In genomic region chr7:113118074-113118959, GRCh38 we compare ENCODE assay signal across 8 cellular contexts. TPM values are rescaled to one million over a fixed set of nuclear protein-coding genes. Genes with fewer than 3 reads are reported as not detected.
DNase-seq lines count a peak whose midpoint lies in the region; ATAC-seq, FAIRE-seq and TF ChIP-seq lines count a peak whose summit lies in the region.

SMIM30 (minus strand) TSS chr7:113118554; CDS start chr7:113117578, 976 bp downstream.

- H3K4me3 ChIP-seq in BLaER1 = peak within 1 kb of the TSS; percentile 71
- H3K4me3 ChIP-seq in HepG2 (replicated peaks in 1 of 3; ENCODE audit: insufficient read depth in 1 of 3, low read depth in 2 of 3, low read length in 3 of 3) = peak within 1 kb of the TSS; percentile 73 to 82 (median 75)

- H3K27me3 ChIP-seq in BLaER1 (no peaks in the 10 kb centered on the region), HepG2 (ENCODE audit: control insufficient read depth in 1 of 2, insufficient read depth in 2 of 2, low read length in 2 of 2) (no peaks in the 10 kb centered on the region; a peak in 1 of 5 replicates)

- peak; percentile 52 to 78 for TF ChIP-seq POLR2A in HepG2 (IDR thresholded peaks at IDR 0.05; ENCODE audit: insufficient read depth in 1 of 2, low read depth in 2 of 2, low read length in 2 of 2)

- H2AFZ ChIP-seq in HepG2 (ENCODE audit: low read length) = peak within 1 kb of the TSS; percentile 79

- no peak for TF ChIP-seq RAD21 in HepG2 (CRISPR knock-in tag; IDR thresholded peaks at IDR 0.05)

- DNase-seq in NCI-H748 (lab: John Stamatoyannopoulos, UW; ENCODE audit: unreplicated experiment) (peak; percentile 95), dermis blood vessel endothelial cell (peak; percentile 95), HepG2 (ENCODE audit: low spot score) (peak; percentile 80)
- peak; percentile 88 for DNase-seq in activated CD4-positive, alpha-beta T cell treated with anti-CD3 and anti-CD28 coated beads, Interleukin-2, amount 50 U/mL, for 1 hour
- peak; percentile 86 for DNase-seq in stimulated activated CD4-positive, alpha-beta T cell treated with anti-CD3 and anti-CD28 coated beads, Interleukin-4, amount 100 ng/mL, for 1 hour

- intact Hi-C loops in HepG2 (cut with micrococcal nuclease; ENCODE audit: unreplicated experiment) = loop anchor here (10.0 kb wide), 2 partner anchors 184 to 564 kb away; a partner anchor contains a TSS

- H3K4me2 ChIP-seq in BLaER1 = peak within 1 kb of the TSS; percentile 65
- H3K4me2 ChIP-seq in HepG2 (ENCODE audit: low read depth, low read length) = peak within 1 kb of the TSS; percentile 78

- 3% methylated on average over 35 of the region's 35 CpGs for WGBS in HepG2 (ENCODE audit: low lambda C conversion rate)

- H4K20me1 ChIP-seq in BLaER1 = no peaks in the 10 kb centered on the region
- no peaks in the 10 kb centered on the region for H4K20me1 ChIP-seq in HepG2 (ENCODE audit: insufficient read depth, low read length)

- peak; percentile 14; the same call in 1 of the 2 replicates for TF ChIP-seq CTCF in HepG2 (CRISPR knock-in tag; IDR thresholded peaks at IDR 0.05)

- POLR2A ChIA-PET in HepG2 (lab: Yijun Ruan, JAX) = interaction anchor here (0.6 kb wide), 1 partner anchor 529 kb away, joined by 3 read pairs; no protein-coding TSS in a partner anchor

- H3K4me1 ChIP-seq in BLaER1 (peaks cover 8% of the 10 kb centered on the region), HepG2 (ENCODE audit: insufficient read depth, low read length) (peaks cover 15% of the 10 kb centered on the region)

- TSS peak; percentile 84 for BruUV-seq in HepG2 (replicated peaks; lab: Mats Ljungman, UMichigan)

- H3K36me3 ChIP-seq in BLaER1 (0 out of 2 replicates have a peak, but pooled peaks cover 5% of the 10 kb centered on the region), HepG2 (replicated peaks in 1 of 2; ENCODE audit: control insufficient read depth in 1 of 2, insufficient read depth in 2 of 2, low read length in 2 of 2) (no peaks in the 10 kb centered on the region)

- ATAC-seq in GM19328 (IDR thresholded peaks at IDR 0.05; ENCODE audit: unreplicated experiment) (peak; percentile 98), HG03520 (IDR thresholded peaks at IDR 0.05; ENCODE audit: unreplicated experiment) (peak; percentile 99), HepG2 (peak; percentile 100)

- no peak for TF ChIP-seq EP300 in HepG2 (IDR thresholded peaks at IDR 0.05; ENCODE audit: low read depth in 2 of 2, low read length in 2 of 2)
- TF ChIP-seq EP300 in HepG2 (CRISPR knock-in tag; IDR thresholded peaks at IDR 0.05; ENCODE audit: borderline replicate concordance) = no peak

- no peaks in the 10 kb centered on the region for H3K79me2 ChIP-seq in HepG2 (ENCODE audit: insufficient read depth, low read length)

- H3K27ac ChIP-seq in BLaER1 (peak within 1 kb of the TSS; percentile 55), HepG2 (ENCODE audit: extremely low read length, insufficient read depth, low read length) (no peak within 1 kb of the TSS)

- CTCF ChIA-PET in HepG2 (lab: Yijun Ruan, JAX; ENCODE audit: low intra/inter-chr PET ratio, low total read pairs) = no interaction called here

- peak within 1 kb of the TSS; percentile 68 for H3K9ac ChIP-seq in BLaER1
- H3K9ac ChIP-seq in HepG2 (ENCODE audit: insufficient read depth, low read depth, low read length) = peak within 1 kb of the TSS; percentile 68

- no peaks in the 10 kb centered on the region for H3K9me3 ChIP-seq in BLaER1
- no peaks in the 10 kb centered on the region for H3K9me3 ChIP-seq in HepG2 (ENCODE audit: low read length)

- peak; percentile 78 for FAIRE-seq in HepG2 (lab: Jason Lieb, UNC)

- in situ Hi-C loops in HepG2 (cut with HindIII; ENCODE audit: extremely low pct_ligation_motif_present, low pct_unique_long_range_greater_than_20kb) = no loop called here

TF ChIP-seq in HepG2, 621 proteins besides CTCF, POLR2A, EP300 and RAD21 (continues in another document):
- TF ChIP-seq ELK4 (CRISPR knock-in tag; IDR thresholded peaks at IDR 0.05; ENCODE audit: borderline replicate concordance) (no peak), ZNF350 (CRISPR knock-in tag; IDR thresholded peaks at IDR 0.05; ENCODE audit: borderline replicate concordance, low read depth) (peak; percentile 57; the same call in 1 of the 2 replicates), ZNF75D (CRISPR knock-in tag; IDR thresholded peaks at IDR 0.05; ENCODE audit: borderline replicate concordance) (no peak), ZNF160 (CRISPR knock-in tag; IDR thresholded peaks at IDR 0.05) (peak; percentile 53; the same call in 1 of the 2 replicates), NFATC3 (CRISPR knock-in tag; IDR thresholded peaks at IDR 0.05) (no peak), MYNN (CRISPR knock-in tag; IDR thresholded peaks at IDR 0.05; ENCODE audit: low read depth) (no peak), ZNF280B (CRISPR knock-in tag; IDR thresholded peaks at IDR 0.05; ENCODE audit: borderline replicate concordance) (no peak), KDM5A (IDR thresholded peaks at IDR 0.05; ENCODE audit: borderline replicate concordance, low read length) (no peak), TAF15 (IDR thresholded peaks at IDR 0.05; ENCODE audit: low read depth, low read length, poor library complexity, severe bottlenecking) (no peak), CREB3 (CRISPR knock-in tag; IDR thresholded peaks at IDR 0.05) (no peak), TGIF2 (CRISPR knock-in tag; IDR thresholded peaks at IDR 0.05) (no peak), RARA (CRISPR knock-in tag; IDR thresholded peaks at IDR 0.05) (0 out of 2 replicates have a peak, but pooled peaks have one; percentile 25), ZNF790 (CRISPR knock-in tag; IDR thresholded peaks at IDR 0.05; ENCODE audit: borderline replicate concordance) (no peak), SP140L (CRISPR knock-in tag; IDR thresholded peaks at IDR 0.05; ENCODE audit: borderline replicate concordance) (0 out of 2 replicates have a peak, but pooled peaks have one; percentile 61), ZNF605 (CRISPR knock-in tag; IDR thresholded peaks at IDR 0.05) (peak; percentile 55; the same call in 1 of the 2 replicates), SOX6 (IDR thresholded peaks at IDR 0.05) (no peak), SOX6 (CRISPR knock-in tag; IDR thresholded peaks at IDR 0.05) (peak; percentile 34; the same call in 1 of the 2 replicates), ZSCAN29 (CRISPR knock-in tag; conservative IDR thresholded peaks at IDR 0.05) (no peak)

RNA-seq across cellular contexts. Expression of gene SMIM30, which starts in this region (rescaled TPM):
- total RNA-seq in dermis blood vessel endothelial cell = 45.8 and 68.8 TPM in 2 replicates
- total RNA-seq in HepG2 (2016; rRNA removed; fragmentation: Illumina TruSeq; extraction: Trizol) = 23.5 and 32.1 TPM in 2 replicates
- 13.3 and 17.7 TPM in 2 replicates for total RNA-seq in HepG2 (2016; cell fraction: cytosol; rRNA removed; fragmentation: Illumina TruSeq; extraction: Trizol; ENCODE audit: low read depth)
- total RNA-seq in HepG2 (2016; cell fraction: insoluble cytoplasmic fraction; rRNA removed; fragmentation: Illumina TruSeq; extraction: Trizol) = 25.0 and 34.1 TPM in 2 replicates
- total RNA-seq in HepG2 (2016; cell fraction: membrane; rRNA removed; fragmentation: Illumina TruSeq; extraction: Trizol) = 23.7 and 28.3 TPM in 2 replicates
- total RNA-seq in HepG2 (2016; cell fraction: nucleus; rRNA removed; fragmentation: Illumina TruSeq; extraction: Trizol) = 12.7 and 13.1 TPM in 2 replicates
- 21.2 and 25.2 TPM in 2 replicates for polyA plus RNA-seq in HepG2 (2011; rRNA removed)
- 12.7 and 19.2 TPM in 2 replicates for polyA plus RNA-seq in HepG2 (2011; cell fraction: cytosol; rRNA removed)
- 3.9 and 5.7 TPM in 2 replicates for polyA plus RNA-seq in HepG2 (2011; cell fraction: nucleus; rRNA removed)
- polyA plus RNA-seq in HepG2 (2012) = 19.2 and 26.7 TPM in 2 replicates
- polyA plus RNA-seq in HepG2 (2016; cell fraction: cytosol; fragmentation: Illumina TruSeq; extraction: Trizol; ENCODE audit: low read depth) = 14.0 and 24.2 TPM in 2 replicates
- 39.7 and 40.7 TPM in 2 replicates for polyA plus RNA-seq in HepG2 (2016; cell fraction: insoluble cytoplasmic fraction; fragmentation: Illumina TruSeq; extraction: Trizol; ENCODE audit: low read depth)
- 26.7 and 33.9 TPM in 2 replicates for polyA plus RNA-seq in HepG2 (2016; cell fraction: membrane; fragmentation: Illumina TruSeq; extraction: Trizol; ENCODE audit: low read depth)
- 26.5 and 27.5 TPM in 2 replicates for polyA plus RNA-seq in HepG2 (2016; cell fraction: nucleus; fragmentation: Illumina TruSeq; extraction: Trizol; ENCODE audit: insufficient read depth, low read depth)
- polyA minus RNA-seq in HepG2 (2011; rRNA and poly(A)+ RNA removed; ENCODE audit: low replicate concordance) = 7.0 and 18.3 TPM in 2 replicates
- polyA minus RNA-seq in HepG2 (2011; cell fraction: cytosol; rRNA and poly(A)+ RNA removed) = 5.3 and 7.0 TPM in 2 replicates
- 4.4 and 8.2 TPM in 2 replicates for polyA minus RNA-seq in HepG2 (2011; cell fraction: nucleus; rRNA and poly(A)+ RNA removed)
